ENCODE assay signal across 1 cellular context in the genomic region with DNA sequence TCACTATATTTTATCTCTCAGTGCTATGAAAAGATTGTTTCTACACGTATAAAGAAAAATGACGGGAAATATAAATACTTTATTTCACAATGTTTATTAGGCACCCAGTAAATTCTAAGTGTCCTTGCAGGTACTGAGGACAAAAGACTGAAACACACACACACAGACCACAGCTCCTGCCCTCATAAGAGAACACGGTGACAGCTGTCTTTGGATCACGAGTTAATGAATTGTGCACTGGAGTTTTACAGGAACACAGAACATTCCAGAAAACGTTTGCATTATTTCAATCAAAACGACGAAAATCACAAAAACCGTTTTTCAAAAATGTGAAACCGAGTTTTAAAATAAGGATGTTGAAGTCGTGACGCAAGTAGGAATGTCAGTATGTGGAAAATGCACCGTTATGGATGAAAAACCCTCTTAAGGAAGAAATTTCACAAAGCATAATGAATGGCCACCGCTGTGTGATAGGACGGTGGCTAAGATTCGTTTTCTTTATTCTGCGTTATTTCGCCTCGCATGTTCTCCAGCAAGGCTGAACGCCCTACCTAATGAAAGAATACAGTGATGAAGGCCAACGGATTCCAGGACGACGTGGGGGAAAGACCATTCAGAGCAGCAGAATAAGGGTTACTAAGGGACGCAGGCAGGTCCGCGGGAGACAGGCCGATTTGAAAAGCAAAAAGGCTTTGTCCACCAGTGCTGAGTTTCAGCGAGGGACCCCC.
TF ChIP-seq lines count a peak whose summit lies in the region.

No MANE protein-coding gene starts in this region.

TF ChIP-seq in K562, 482 proteins besides CTCF, POLR2A, EP300 and RAD21 (continued from another document):
- TF ChIP-seq, protein P1, sequence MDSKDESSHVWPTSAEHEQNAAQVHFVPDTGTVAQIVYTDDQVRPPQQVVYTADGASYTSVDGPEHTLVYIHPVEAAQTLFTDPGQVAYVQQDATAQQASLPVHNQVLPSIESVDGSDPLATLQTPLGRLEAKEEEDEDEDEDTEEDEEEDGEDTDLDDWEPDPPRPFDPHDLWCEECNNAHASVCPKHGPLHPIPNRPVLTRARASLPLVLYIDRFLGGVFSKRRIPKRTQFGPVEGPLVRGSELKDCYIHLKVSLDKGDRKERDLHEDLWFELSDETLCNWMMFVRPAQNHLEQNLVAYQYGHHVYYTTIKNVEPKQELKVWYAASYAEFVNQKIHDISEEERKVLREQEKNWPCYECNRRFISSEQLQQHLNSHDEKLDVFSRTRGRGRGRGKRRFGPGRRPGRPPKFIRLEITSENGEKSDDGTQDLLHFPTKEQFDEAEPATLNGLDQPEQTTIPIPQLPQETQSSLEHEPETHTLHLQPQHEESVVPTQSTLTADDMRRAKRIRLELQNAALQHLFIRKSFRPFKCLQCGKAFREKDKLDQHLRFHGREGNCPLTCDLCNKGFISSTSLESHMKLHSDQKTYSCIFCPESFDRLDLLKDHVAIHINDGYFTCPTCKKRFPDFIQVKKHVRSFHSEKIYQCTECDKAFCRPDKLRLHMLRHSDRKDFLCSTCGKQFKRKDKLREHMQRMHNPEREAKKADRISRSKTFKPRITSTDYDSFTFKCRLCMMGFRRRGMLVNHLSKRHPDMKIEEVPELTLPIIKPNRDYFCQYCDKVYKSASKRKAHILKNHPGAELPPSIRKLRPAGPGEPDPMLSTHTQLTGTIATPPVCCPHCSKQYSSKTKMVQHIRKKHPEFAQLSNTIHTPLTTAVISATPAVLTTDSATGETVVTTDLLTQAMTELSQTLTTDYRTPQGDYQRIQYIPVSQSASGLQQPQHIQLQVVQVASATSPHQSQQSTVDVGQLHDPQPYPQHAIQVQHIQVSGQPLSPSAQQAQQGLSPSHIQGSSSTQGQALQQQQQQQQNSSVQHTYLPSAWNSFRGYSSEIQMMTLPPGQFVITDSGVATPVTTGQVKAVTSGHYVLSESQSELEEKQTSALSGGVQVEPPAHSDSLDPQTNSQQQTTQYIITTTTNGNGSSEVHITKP (IDR thresholded peaks at IDR 0.05; ENCODE audit: partially characterized antibody) = peak; percentile 40
- TF ChIP-seq FOXM1 (IDR thresholded peaks at IDR 0.05; ENCODE audit: low read depth) (no peak), FOXM1 (CRISPR knock-in tag; IDR thresholded peaks at IDR 0.05; ENCODE audit: low read depth) (no peak), CREB3L1 (IDR thresholded peaks at IDR 0.05; ENCODE audit: borderline replicate concordance, low read depth) (0 out of 2 replicates have a peak, but pooled peaks have one; percentile 4)
TF ChIP-seq in K562: peak in this region for 3.
